19 cellular contexts compared by ENCODE assay signal in genomic region chr13:111992911-111993310, GRCh38.
"Had no signal": no experiment of that assay in that cellular context is flagged by ENCODE, and none has a peak within 500 bp of the region (broad histone marks: within the 10 kb centered on the region; RNA-seq: fewer than 3 reads in every experiment).

No MANE protein-coding gene starts in this region.

- DNase-seq: islet precursor cell; left ventricle myocardium inferior; midbrain; mucosa of descending colon; naive thymus-derived CD4-positive, alpha-beta T cell; ovary; posterior cingulate gyrus; retina; right cardiac atrium; stimulated activated CD4-positive, alpha-beta T cell treated with anti-CD3 and anti-CD28 coated beads, Interleukin-4, amount 100 ng/mL, for 24 hours; stimulated activated naive CD4-positive, alpha-beta T cell; tibial artery; trophoblast cell; upper lobe of right lung had no signal

- H3K27ac ChIP-seq: hepatocyte, left ventricle myocardium inferior, ovary, prostate gland, skin epidermis, suprapubic skin, thoracic aorta, tibial artery, upper lobe of right lung had no signal
